ENCODE assay signal across 1 cellular context in the genomic region with DNA sequence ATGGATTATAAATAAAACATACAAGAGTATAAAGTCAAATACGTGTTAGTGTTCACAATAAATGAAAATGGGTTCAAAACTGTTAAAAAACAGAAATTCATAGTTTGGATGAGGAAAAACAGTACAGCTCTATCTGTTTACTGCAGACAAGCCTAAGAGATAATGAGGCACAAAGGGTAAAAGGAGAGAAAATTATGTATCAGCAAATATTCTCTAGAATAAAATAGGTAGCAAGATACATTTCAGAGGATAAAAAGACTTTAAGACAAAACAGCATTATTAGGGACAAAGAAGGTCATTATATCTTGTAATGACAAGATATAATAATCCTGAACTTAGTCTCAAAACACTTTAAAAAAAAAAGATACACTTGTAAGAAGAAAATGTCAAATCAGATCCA.
TF ChIP-seq lines count a peak whose summit lies in the region.

No MANE protein-coding gene starts in this region.

TF ChIP-seq in K562, 482 proteins besides CTCF, POLR2A, EP300 and RAD21 (continued from another document):
- TF ChIP-seq, protein P1, sequence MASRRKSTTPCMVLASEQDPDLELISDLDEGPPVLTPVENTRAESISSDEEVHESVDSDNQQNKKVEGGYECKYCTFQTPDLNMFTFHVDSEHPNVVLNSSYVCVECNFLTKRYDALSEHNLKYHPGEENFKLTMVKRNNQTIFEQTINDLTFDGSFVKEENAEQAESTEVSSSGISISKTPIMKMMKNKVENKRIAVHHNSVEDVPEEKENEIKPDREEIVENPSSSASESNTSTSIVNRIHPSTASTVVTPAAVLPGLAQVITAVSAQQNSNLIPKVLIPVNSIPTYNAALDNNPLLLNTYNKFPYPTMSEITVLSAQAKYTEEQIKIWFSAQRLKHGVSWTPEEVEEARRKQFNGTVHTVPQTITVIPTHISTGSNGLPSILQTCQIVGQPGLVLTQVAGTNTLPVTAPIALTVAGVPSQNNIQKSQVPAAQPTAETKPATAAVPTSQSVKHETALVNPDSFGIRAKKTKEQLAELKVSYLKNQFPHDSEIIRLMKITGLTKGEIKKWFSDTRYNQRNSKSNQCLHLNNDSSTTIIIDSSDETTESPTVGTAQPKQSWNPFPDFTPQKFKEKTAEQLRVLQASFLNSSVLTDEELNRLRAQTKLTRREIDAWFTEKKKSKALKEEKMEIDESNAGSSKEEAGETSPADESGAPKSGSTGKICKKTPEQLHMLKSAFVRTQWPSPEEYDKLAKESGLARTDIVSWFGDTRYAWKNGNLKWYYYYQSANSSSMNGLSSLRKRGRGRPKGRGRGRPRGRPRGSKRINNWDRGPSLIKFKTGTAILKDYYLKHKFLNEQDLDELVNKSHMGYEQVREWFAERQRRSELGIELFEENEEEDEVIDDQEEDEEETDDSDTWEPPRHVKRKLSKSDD (conservative IDR thresholded peaks at IDR 0.05; ENCODE audit: low read length) = no peak
- TF ChIP-seq ZNF316 (IDR thresholded peaks at IDR 0.05) (peak; percentile 70), ELF2 (CRISPR knock-in tag; IDR thresholded peaks at IDR 0.05) (no peak)
- TF ChIP-seq, protein P2, sequence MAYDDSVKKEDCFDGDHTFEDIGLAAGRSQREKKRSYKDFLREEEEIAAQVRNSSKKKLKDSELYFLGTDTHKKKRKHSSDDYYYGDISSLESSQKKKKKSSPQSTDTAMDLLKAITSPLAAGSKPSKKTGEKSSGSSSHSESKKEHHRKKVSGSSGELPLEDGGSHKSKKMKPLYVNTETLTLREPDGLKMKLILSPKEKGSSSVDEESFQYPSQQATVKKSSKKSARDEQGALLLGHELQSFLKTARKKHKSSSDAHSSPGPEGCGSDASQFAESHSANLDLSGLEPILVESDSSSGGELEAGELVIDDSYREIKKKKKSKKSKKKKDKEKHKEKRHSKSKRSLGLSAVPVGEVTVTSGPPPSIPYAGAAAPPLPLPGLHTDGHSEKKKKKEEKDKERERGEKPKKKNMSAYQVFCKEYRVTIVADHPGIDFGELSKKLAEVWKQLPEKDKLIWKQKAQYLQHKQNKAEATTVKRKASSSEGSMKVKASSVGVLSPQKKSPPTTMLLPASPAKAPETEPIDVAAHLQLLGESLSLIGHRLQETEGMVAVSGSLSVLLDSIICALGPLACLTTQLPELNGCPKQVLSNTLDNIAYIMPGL (CRISPR knock-in tag; IDR thresholded peaks at IDR 0.05) = no peak
